23 cellular contexts compared by ENCODE assay signal in the genomic region with DNA sequence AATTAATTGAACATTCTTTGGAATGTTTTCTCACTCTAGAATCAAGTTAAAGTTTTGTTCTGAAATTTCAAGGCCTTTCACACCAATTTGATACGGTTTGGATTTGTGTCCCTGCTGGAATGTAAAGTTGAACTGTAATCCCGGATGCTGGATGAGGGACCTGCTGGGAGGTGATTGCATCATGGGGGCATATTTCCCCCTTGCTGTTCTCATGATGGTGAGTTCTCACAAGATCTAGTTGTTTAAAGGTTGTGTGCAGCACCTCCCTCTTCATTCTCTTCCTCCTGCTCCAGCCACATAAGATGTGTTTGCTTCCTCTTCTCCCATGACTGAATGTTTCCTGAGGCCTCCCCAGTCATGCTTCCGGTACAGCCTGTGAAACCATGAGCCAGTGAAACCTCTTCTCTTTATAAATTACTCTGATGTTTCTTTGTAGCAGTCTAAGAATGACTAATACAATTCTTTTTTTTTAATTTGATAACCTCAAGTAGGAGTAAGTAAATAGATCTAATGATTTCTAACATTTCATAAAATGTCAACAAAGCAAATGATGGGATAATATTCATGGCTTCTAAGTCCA.
DNase-seq lines count a peak whose midpoint lies in the region; FAIRE-seq and TF ChIP-seq lines count a peak whose summit lies in the region.
"Had no signal": no experiment of that assay in that cellular context is flagged by ENCODE, and none has a peak within 500 bp of the region (broad histone marks: within the 10 kb centered on the region; RNA-seq: fewer than 3 reads in every experiment).

No MANE protein-coding gene starts in this region.

- H3K27me3 ChIP-seq in bronchial epithelial cell (ENCODE audit: control insufficient read depth, insufficient read depth, low read length) (no peaks in the 10 kb centered on the region), tibial artery (no peaks in the 10 kb centered on the region), colonic mucosa (no peaks in the 10 kb centered on the region)
- H3K27me3 ChIP-seq: BE2C had no signal

- H3K27ac ChIP-seq in tibial artery (no peak overlapping the region), colonic mucosa (no peak overlapping the region)
- H3K27ac ChIP-seq: A549, HL-60, KMS-11 had no signal

- FAIRE-seq in D721Med (lab: Jason Lieb, UNC) (peak; percentile 98), bronchial epithelial cell (lab: Jason Lieb, UNC) (no peak)
- FAIRE-seq: A549, GM12892 had no signal

- no peak for TF ChIP-seq CTCF in D721Med (IDR thresholded peaks at IDR 0.05; ENCODE audit: insufficient read depth, missing control alignments)
- TF ChIP-seq CTCF in bronchial epithelial cell (IDR thresholded peaks at IDR 0.05; ENCODE audit: insufficient read depth, low read length, severe bottlenecking), result no peak
- no peak for TF ChIP-seq CTCF in tibial artery (IDR thresholded peaks at IDR 0.05)
- no peak for TF ChIP-seq CTCF in colonic mucosa (IDR thresholded peaks at IDR 0.05)

- H3K9ac ChIP-seq in colonic mucosa (ENCODE audit: low read depth in 2 of 2, low read length in 2 of 2), result no peak overlapping the region
- H3K9ac ChIP-seq: KMS-11 had no signal

- H3K9me3 ChIP-seq in tibial artery (no peaks in the 10 kb centered on the region), colonic mucosa (no peaks in the 10 kb centered on the region)
- H3K9me3 ChIP-seq: A549, BE2C had no signal

- intact Hi-C loops in tibial artery (cut with DNase I; ENCODE audit: low total_unique reads), result no loop called here
- intact Hi-C loops in colonic mucosa (cut with DNase I), result no loop called here

- H3K36me3 ChIP-seq in bronchial epithelial cell (ENCODE audit: control insufficient read depth, insufficient read depth, low read length) (no peaks in the 10 kb centered on the region), tibial artery (no peaks in the 10 kb centered on the region), colonic mucosa (no peaks in the 10 kb centered on the region)
- H3K36me3 ChIP-seq: BE2C had no signal

- H3K4me1 ChIP-seq in tibial artery (no peaks in the 10 kb centered on the region), colonic mucosa (no peaks in the 10 kb centered on the region)
- H3K4me1 ChIP-seq: A549, BE2C had no signal

- H3K4me3 ChIP-seq in bronchial epithelial cell (ENCODE audit: low read depth, low read length) (no peak overlapping the region), tibial artery (no peak overlapping the region), colonic mucosa (no peak overlapping the region)
- H3K4me3 ChIP-seq: A549 had no signal

- DNase-seq in D721Med (ENCODE audit: insufficient read length, low spot score), result no peak
- peak; percentile 15 for DNase-seq in MV-4-11 (lab: John Stamatoyannopoulos, UW)
- DNase-seq in bronchial epithelial cell (ENCODE audit: low read depth), result peak; percentile 64
- peak; percentile 18 for DNase-seq in glomerular endothelial cell (ENCODE audit: extremely low read depth, low read depth, low spot score)
- DNase-seq in DMS79 (lab: John Stamatoyannopoulos, UW), result no peak
- DNase-seq in tibial artery, result no peak
- no peak for DNase-seq in inferior parietal cortex (ENCODE audit: extremely low spot score)
- DNase-seq in colonic mucosa, result no peak
- DNase-seq: BE2C; CD4-positive, alpha-beta T cell; COR-L47; DMS 273 treated with DMSO at 0.1 percent for 48 hours; H9; NCI-H1092; NCI-H1436; NCI-H187 treated with DMSO at 0.1 percent for 48 hours; NCI-H2107; NCI-H69; SIG-M5 had no signal

Comparison
In these comparisons a context has a peak if more than half of its experiments do, and no peak if none do; other contexts are left out.
1. DNase-seq: peak in MV-4-11 (single experiment), bronchial epithelial cell (single experiment) and glomerular endothelial cell (single experiment); none in D721Med (single experiment), DMS79 (single experiment), tibial artery (0 of 2), inferior parietal cortex (single experiment) and colonic mucosa (single experiment).